Comparison of ENCODE assay signal across 20 cellular contexts in genomic region chr12:89506050-89506449, GRCh38. TPM values are rescaled to one million over a fixed set of nuclear protein-coding genes. Genes with fewer than 3 reads are reported as not detected.
DNase-seq lines count a peak whose midpoint lies in the region; ATAC-seq and TF ChIP-seq lines count a peak whose summit lies in the region.
"Had no signal": no experiment of that assay in that cellular context is flagged by ENCODE, and none has a peak within 500 bp of the region (broad histone marks: within the 10 kb centered on the region; RNA-seq: fewer than 3 reads in every experiment).

No MANE protein-coding gene starts in this region.

- H2AK9ac ChIP-seq in IMR-90 (replicated peaks; ENCODE audit: low read depth, low read length, poor library complexity) = no peak overlapping the region

- H3K9me3 ChIP-seq in IMR-90 (ENCODE audit: control insufficient read depth, insufficient read depth, low read length) (no peaks in the 10 kb centered on the region), hepatocyte (ENCODE audit: low read depth) (no peaks in the 10 kb centered on the region), stomach (no peaks in the 10 kb centered on the region)
- H3K9me3 ChIP-seq: BE2C had no signal

- TF ChIP-seq CTCF in activated CD8-positive, alpha-beta T cell treated with anti-CD3 and anti-CD28 coated beads for 36 hours (IDR thresholded peaks at IDR 0.05) = no peak
- TF ChIP-seq CTCF in IMR-90 (conservative IDR thresholded peaks at IDR 0.05; ENCODE audit: low read depth, low read length) = no peak
- TF ChIP-seq CTCF in hepatocyte (IDR thresholded peaks at IDR 0.05; ENCODE audit: poor library complexity) = no peak
- no peak for TF ChIP-seq CTCF in stomach (IDR thresholded peaks at IDR 0.05)

- no peaks in the 10 kb centered on the region; the same call in none of the 2 replicates for H3K9me1 ChIP-seq in IMR-90 (ENCODE audit: insufficient read depth, low read length)

- H3K36me3 Mint-ChIP-seq in activated CD8-positive, alpha-beta T cell treated with anti-CD3 and anti-CD28 coated beads, Interleukin-2, amount 10 ng/mL, durations not matched to agents 7 days and 5 days (ENCODE audit: low read depth) = peaks cover 34% of the 10 kb centered on the region
- H3K36me3 Mint-ChIP-seq in activated CD8-positive, alpha-beta T cell treated with anti-CD3 and anti-CD28 coated beads for 36 hours (ENCODE audit: low read depth) = peaks cover 16% of the 10 kb centered on the region

- no peaks in the 10 kb centered on the region for H3K27me3 Mint-ChIP-seq in activated CD8-positive, alpha-beta T cell treated with anti-CD3 and anti-CD28 coated beads, Interleukin-2, amount 10 ng/mL, durations not matched to agents 7 days and 5 days (ENCODE audit: low read depth)
- no peaks in the 10 kb centered on the region for H3K27me3 Mint-ChIP-seq in activated CD8-positive, alpha-beta T cell treated with anti-CD3 and anti-CD28 coated beads for 36 hours
- H3K27me3 Mint-ChIP-seq: CD4-positive, alpha-beta T cell had no signal

- H3K4me2 ChIP-seq in IMR-90 (ENCODE audit: low read depth, low read length) (no peak overlapping the region), hepatocyte (no peak overlapping the region)
- H3K4me2 ChIP-seq: KMS-11, PC-9 had no signal

- H4K20me1 ChIP-seq in IMR-90 (ENCODE audit: insufficient read depth, low read length) = no peaks in the 10 kb centered on the region
- no peaks in the 10 kb centered on the region for H4K20me1 ChIP-seq in hepatocyte (ENCODE audit: insufficient read depth, poor library complexity, severe bottlenecking)

- TF ChIP-seq EP300 in stomach (IDR thresholded peaks at IDR 0.05) = no peak

- no peak for DNase-seq in activated CD8-positive, alpha-beta T cell treated with anti-CD3 and anti-CD28 coated beads, Interleukin-2, amount 10 ng/mL, durations not matched to agents 7 days and 5 days
- DNase-seq in activated CD8-positive, alpha-beta T cell treated with anti-CD3 and anti-CD28 coated beads for 36 hours = no peak
- no peak for DNase-seq in IMR-90
- no peak for DNase-seq in hepatocyte (ENCODE audit: low spot score)
- DNase-seq in stomach = no peak
- DNase-seq in NCI-H226 = no peak
- DNase-seq in COLO668 (lab: John Stamatoyannopoulos, UW; ENCODE audit: unreplicated experiment) = no peak
- DNase-seq in NCI-H446 treated with DMSO at 0.1 percent for 48 hours (lab: John Stamatoyannopoulos, UW) = no peak
- DNase-seq: BE2C; CD4-positive, alpha-beta T cell; DMS79; GOT3; MV-4-11; NCI-H1694 treated with DMSO at 0.1 percent for 48 hours; NCI-H524; PC-9; SIG-M5 had no signal

- POLR2A ChIA-PET in activated CD8-positive, alpha-beta T cell treated with anti-CD3 and anti-CD28 coated beads, Interleukin-2, amount 10 ng/mL, durations not matched to agents 7 days and 5 days (lab: Charles Lee) = no interaction called here
- POLR2A ChIA-PET in activated CD8-positive, alpha-beta T cell treated with anti-CD3 and anti-CD28 coated beads for 36 hours (lab: Charles Lee) = no interaction called here
- POLR2A ChIA-PET in IMR-90 (lab: Charles Lee; ENCODE audit: unreplicated experiment) = no interaction called here

- in situ Hi-C loops in IMR-90 (cut with MboI; ENCODE audit: low sequenced_read_pairs) = loop anchor here (25.0 kb wide), 1 partner anchor 1369 kb away; the partner anchor contains the start of genes CEP290 and TMTC3

- BruUV-seq in IMR-90 (replicated peaks; lab: Mats Ljungman, UMichigan) = no TSS peak

- no peak overlapping the region for H2BK20ac ChIP-seq in IMR-90 (ENCODE audit: low read depth, low read length)

- H3K4me3 Mint-ChIP-seq in activated CD8-positive, alpha-beta T cell treated with anti-CD3 and anti-CD28 coated beads, Interleukin-2, amount 10 ng/mL, durations not matched to agents 7 days and 5 days = no peak overlapping the region
- H3K4me3 Mint-ChIP-seq in activated CD8-positive, alpha-beta T cell treated with anti-CD3 and anti-CD28 coated beads for 36 hours = no peak overlapping the region
- H3K4me3 Mint-ChIP-seq: CD4-positive, alpha-beta T cell had no signal

- H3K56ac ChIP-seq in IMR-90 (ENCODE audit: extremely low read depth, insufficient read depth, low read length) = no peak overlapping the region

- no peaks in the 10 kb centered on the region for H3K9me3 Mint-ChIP-seq in activated CD8-positive, alpha-beta T cell treated with anti-CD3 and anti-CD28 coated beads, Interleukin-2, amount 10 ng/mL, durations not matched to agents 7 days and 5 days (ENCODE audit: insufficient read depth)
- H3K9me3 Mint-ChIP-seq in activated CD8-positive, alpha-beta T cell treated with anti-CD3 and anti-CD28 coated beads for 36 hours = no peaks in the 10 kb centered on the region
- H3K9me3 Mint-ChIP-seq: CD4-positive, alpha-beta T cell had no signal

- no peak overlapping the region for H3K9ac ChIP-seq in IMR-90 (ENCODE audit: low read depth, low read length)
- H3K9ac ChIP-seq: KMS-11 had no signal

- H3K9me2 ChIP-seq in hepatocyte (replicated peaks; ENCODE audit: insufficient read depth) = no peaks in the 10 kb centered on the region

- intact Hi-C loops in activated CD8-positive, alpha-beta T cell treated with anti-CD3 and anti-CD28 coated beads for 36 hours (cut with micrococcal nuclease) = no loop called here
- intact Hi-C loops in IMR-90 (cut with micrococcal nuclease) (no loop called here), stomach (cut with DNase I; ENCODE audit: low total_unique reads) (no loop called here)

- H2AK5ac ChIP-seq in IMR-90 (ENCODE audit: low read depth, low read length) = no peak overlapping the region

- peak overlapping the region; percentile 11; the same call in 1 of the 2 replicates for H3K18ac ChIP-seq in IMR-90 (ENCODE audit: low read depth, low read length)

- no peaks in the 10 kb centered on the region for H3K79me2 ChIP-seq in hepatocyte

- H3K4ac ChIP-seq in IMR-90 (ENCODE audit: low read depth, low read length) = no peak overlapping the region

- peaks cover 8% of the 10 kb centered on the region for H3K4me1 Mint-ChIP-seq in activated CD8-positive, alpha-beta T cell treated with anti-CD3 and anti-CD28 coated beads, Interleukin-2, amount 10 ng/mL, durations not matched to agents 7 days and 5 days (ENCODE audit: low read depth)
- H3K4me1 Mint-ChIP-seq in activated CD8-positive, alpha-beta T cell treated with anti-CD3 and anti-CD28 coated beads for 36 hours (ENCODE audit: low read depth) = peaks cover 11% of the 10 kb centered on the region

- CTCF ChIA-PET in activated CD8-positive, alpha-beta T cell treated with anti-CD3 and anti-CD28 coated beads, Interleukin-2, amount 10 ng/mL, durations not matched to agents 7 days and 5 days (lab: Charles Lee) = interaction anchor here (0.6 to 1.4 kb wide), 4 partner anchors 11 to 489 kb away, joined by 3 to 5 read pairs (median 4); no protein-coding TSS in a partner anchor
- CTCF ChIA-PET in activated CD8-positive, alpha-beta T cell treated with anti-CD3 and anti-CD28 coated beads for 36 hours (lab: Charles Lee) = interaction anchor here (0.7 to 1.1 kb wide), 3 partner anchors 11 to 34 kb away, joined by 3 read pairs; no protein-coding TSS in a partner anchor
- CTCF ChIA-PET in IMR-90 (lab: Yijun Ruan, JAX) = no interaction called here

- H3K36me3 ChIP-seq in IMR-90 (ENCODE audit: control insufficient read depth, insufficient read depth, low read length) (no peaks in the 10 kb centered on the region), hepatocyte (replicated peaks; ENCODE audit: insufficient read depth, low read depth) (no peaks in the 10 kb centered on the region), stomach (no peaks in the 10 kb centered on the region)
- H3K36me3 ChIP-seq: BE2C had no signal

- no peak overlapping the region for H3K23ac ChIP-seq in IMR-90 (ENCODE audit: low read depth, low read length)

- H4K8ac ChIP-seq in IMR-90 (ENCODE audit: low read depth in 2 of 2, low read length in 2 of 2) = 0 out of 4 replicates have a peak overlapping the region, but pooled peaks of 1 of the 2 experiments have one; percentile 32

- WGBS in IMR-90 (ENCODE audit: extremely low coverage in 2 of 2, insufficient read length in 1 of 2), 2 experiments = no CpG with 5 or more reads among the region's 1 CpG
- 0% methylated on average over 1 of the region's 1 CpG for WGBS in hepatocyte (ENCODE audit: low lambda C conversion rate, missing lambda C conversion rate)
- 0 to 100% (median 56%) methylated on average over 1 of the region's 1 CpG for WGBS in stomach, 5 donors

- no peak overlapping the region for H4K5ac ChIP-seq in IMR-90 (ENCODE audit: low read depth, low read length)

- ATAC-seq in activated CD8-positive, alpha-beta T cell treated with anti-CD3 and anti-CD28 coated beads, Interleukin-2, amount 10 ng/mL, durations not matched to agents 7 days and 5 days = no peak
- ATAC-seq in activated CD8-positive, alpha-beta T cell treated with anti-CD3 and anti-CD28 coated beads for 36 hours = no peak
- ATAC-seq in IMR-90 (ENCODE audit: low read depth) = no peak
- ATAC-seq: HCT116 had no signal

- TF ChIP-seq RAD21 in IMR-90 (IDR thresholded peaks at IDR 0.05; ENCODE audit: low read length) = no peak

- H3K4me1 ChIP-seq in IMR-90 (ENCODE audit: control insufficient read depth, insufficient read depth, low read length) (peaks cover 3% of the 10 kb centered on the region; the same call in 1 of the 2 replicates), hepatocyte (ENCODE audit: insufficient read depth) (peaks cover 11% of the 10 kb centered on the region), stomach (peaks cover 3 to 30% (median 15%) of the 10 kb centered on the region in 4 donors)
- H3K4me1 ChIP-seq: BE2C had no signal

- H3K27me3 ChIP-seq in IMR-90 (ENCODE audit: control insufficient read depth, insufficient read depth, low read length) (no peaks in the 10 kb centered on the region), hepatocyte (no peaks in the 10 kb centered on the region), stomach (no peaks in the 10 kb centered on the region)
- H3K27me3 ChIP-seq: BE2C had no signal

- H2BK15ac ChIP-seq in IMR-90 (ENCODE audit: low read depth, low read length) = no peak overlapping the region

- no peak overlapping the region for H3K4me3 ChIP-seq in IMR-90 (ENCODE audit: insufficient read depth, low read depth, low read length)
- H3K4me3 ChIP-seq in hepatocyte = no peak overlapping the region
- no peak overlapping the region for H3K4me3 ChIP-seq in stomach
- H3K4me3 ChIP-seq: PC-9 had no signal

- H3K14ac ChIP-seq in IMR-90 (replicated peaks; ENCODE audit: low read depth, low read length) = 0 out of 2 replicates have a peak overlapping the region, but pooled peaks have one; percentile 70

- no peak overlapping the region for H2AFZ ChIP-seq in IMR-90 (replicated peaks; ENCODE audit: low read length, poor library complexity)
- no peak overlapping the region for H2AFZ ChIP-seq in hepatocyte
- H2AFZ ChIP-seq: PC-9 had no signal

- no peak overlapping the region for H2BK5ac ChIP-seq in IMR-90 (ENCODE audit: low read depth, low read length, poor library complexity, severe bottlenecking)

- H2BK120ac ChIP-seq in IMR-90 (ENCODE audit: low read depth, low read length) = no peak overlapping the region

- H3K79me1 ChIP-seq in IMR-90 (ENCODE audit: low read depth in 1 of 2, low read length in 2 of 2) = peaks cover 4 to 10% of the 10 kb centered on the region in 2 experiments; a peak in 3 of 4 replicates

- TF ChIP-seq POLR2A in IMR-90 (IDR thresholded peaks at IDR 0.05; ENCODE audit: low read depth, low read length) (no peak), stomach (IDR thresholded peaks at IDR 0.05) (no peak)

- no peak overlapping the region for H4K91ac ChIP-seq in IMR-90 (ENCODE audit: insufficient read depth, low read depth, low read length)

- peak overlapping the region; percentile 7 for H3K27ac Mint-ChIP-seq in activated CD8-positive, alpha-beta T cell treated with anti-CD3 and anti-CD28 coated beads, Interleukin-2, amount 10 ng/mL, durations not matched to agents 7 days and 5 days
- no peak overlapping the region for H3K27ac Mint-ChIP-seq in activated CD8-positive, alpha-beta T cell treated with anti-CD3 and anti-CD28 coated beads for 36 hours
- H3K27ac Mint-ChIP-seq: CD4-positive, alpha-beta T cell had no signal

- dilution Hi-C loops in IMR-90 (cut with HindIII; ENCODE audit: low sequenced_read_pairs, unreplicated experiment) = no loop called here

- H3K27ac ChIP-seq in IMR-90 (ENCODE audit: insufficient read depth, low read length) (no peak overlapping the region), hepatocyte (peak overlapping the region; percentile 73), stomach (peak overlapping the region in 3 of 5 donors; percentile 64 to 75 (median 74))
- H3K27ac ChIP-seq: KMS-11, PC-9, RWPE1 had no signal

RNA-seq across cellular contexts. Expression of gene GALNT4, which starts 18.5 kb away (rescaled TPM):
- total RNA-seq in activated CD8-positive, alpha-beta T cell treated with anti-CD3 and anti-CD28 coated beads, Interleukin-2, amount 10 ng/mL, durations not matched to agents 7 days and 5 days = 10 to 100 TPM; 15.4 to 16.6 TPM
- 1 to 10 TPM; 5.9 to 6.4 TPM for total RNA-seq in activated CD8-positive, alpha-beta T cell treated with anti-CD3 and anti-CD28 coated beads for 36 hours
- 9.0 and 14.2 TPM in 2 replicates for total RNA-seq in IMR-90 (2012; rRNA removed)
- 1.9 and 2.6 TPM in 2 replicates for polyA plus RNA-seq in IMR-90 (2012; rRNA removed)
- 0.76 and 1.2 TPM in 2 replicates for polyA plus RNA-seq in IMR-90 (2012; cell fraction: cytosol; rRNA removed)
- polyA plus RNA-seq in IMR-90 (2012; cell fraction: nucleus; rRNA removed; ENCODE audit: low replicate concordance) = 0.29 and 1.4 TPM in 2 replicates
- 15.4 and 19.2 TPM in 2 replicates for total RNA-seq in hepatocyte
- polyA plus RNA-seq in hepatocyte = 4.6 and 6.9 TPM in 2 replicates
- 100 to 1,000 TPM in 1 of 5 donors, 10 to 100 TPM in 2, 1 to 10 TPM in 1, under 1 TPM in 1; 0.45 to 111 (median 12.2) TPM for total RNA-seq in stomach
- polyA plus RNA-seq in stomach = 1 to 10 TPM; 2.6 to 6.8 (median 3.1) TPM

RNA-seq across cellular contexts. Expression of gene POC1B, which starts 19.8 kb away (rescaled TPM):
- total RNA-seq in activated CD8-positive, alpha-beta T cell treated with anti-CD3 and anti-CD28 coated beads, Interleukin-2, amount 10 ng/mL, durations not matched to agents 7 days and 5 days = 10 to 100 TPM; 47.7 to 49.4 TPM
- 10 to 100 TPM; 31.9 to 34.8 TPM for total RNA-seq in activated CD8-positive, alpha-beta T cell treated with anti-CD3 and anti-CD28 coated beads for 36 hours
- 10.4 and 13.3 TPM in 2 replicates for total RNA-seq in IMR-90 (2012; rRNA removed)
- 4.7 and 5.0 TPM in 2 replicates for polyA plus RNA-seq in IMR-90 (2012; rRNA removed)
- 0.77 and 1.7 TPM in 2 replicates for polyA plus RNA-seq in IMR-90 (2012; cell fraction: cytosol; rRNA removed)
- polyA plus RNA-seq in IMR-90 (2012; cell fraction: nucleus; rRNA removed; ENCODE audit: low replicate concordance) = 1.2 and 7.7 TPM in 2 replicates
- 18.9 and 20.0 TPM in 2 replicates for total RNA-seq in hepatocyte
- polyA plus RNA-seq in hepatocyte = 10.3 and 11.6 TPM in 2 replicates
- total RNA-seq in stomach = 10 to 100 TPM in 4 of 5 donors, 1 to 10 TPM in 1; 1.7 to 68.3 (median 55.8) TPM
- 10 to 100 TPM in 2 of 3 donors, 1 to 10 TPM in 1; 7.1 to 14.4 (median 12.5) TPM for polyA plus RNA-seq in stomach
